1 cellular context compared by ENCODE assay signal in genomic region chr14:53278602-53279506, GRCh38.
A peak's percentile ranks its signal among the peaks of the same experiment; 100 is the strongest.
TF ChIP-seq lines count a peak whose summit lies in the region.

No MANE protein-coding gene starts in this region.

TF ChIP-seq in K562, 482 proteins besides CTCF, POLR2A, EP300 and RAD21 (continued from another document and continues in another):
- TF ChIP-seq ARID3B (CRISPR knock-in tag; IDR thresholded peaks at IDR 0.05; ENCODE audit: borderline replicate concordance) (no peak), FOXA1 (IDR thresholded peaks at IDR 0.05; ENCODE audit: borderline replicate concordance) (no peak), ZNF318 (IDR thresholded peaks at IDR 0.05; ENCODE audit: borderline replicate concordance in 1 of 2, low read depth in 1 of 2) (no peak), PML (IDR thresholded peaks at IDR 0.05; ENCODE audit: low read length) (no peak), BHLHE40 (IDR thresholded peaks at IDR 0.05; ENCODE audit: low read length) (no peak), MEF2D (tag; conservative IDR thresholded peaks at IDR 0.05; ENCODE audit: low read depth) (peak; percentile 83), PRDM10 (IDR thresholded peaks at IDR 0.05; ENCODE audit: partially characterized antibody) (no peak), POLR2B (IDR thresholded peaks at IDR 0.05; ENCODE audit: low read depth, partially characterized antibody) (no peak), ZNF584 (CRISPR knock-in tag; IDR thresholded peaks at IDR 0.05; ENCODE audit: low read depth) (peak; percentile 93), C11orf30 (IDR thresholded peaks at IDR 0.05; ENCODE audit: low read depth) (peak; percentile 76), FOXJ2 (tag; IDR thresholded peaks at IDR 0.05) (no peak), ZNF140 (CRISPR knock-in tag; IDR thresholded peaks at IDR 0.05) (no peak), TCFL5 (CRISPR knock-in tag; conservative IDR thresholded peaks at IDR 0.05) (peak; percentile 72; the same call in 1 of the 2 replicates), ELK1 (CRISPR knock-in tag; IDR thresholded peaks at IDR 0.05) (no peak), BCL6 (CRISPR knock-in tag; IDR thresholded peaks at IDR 0.05) (peak; percentile 59; the same call in 1 of the 2 replicates), SNIP1 (IDR thresholded peaks at IDR 0.05; ENCODE audit: low read depth) (no peak), KLF1 (tag; IDR thresholded peaks at IDR 0.05) (no peak), SIN3B (IDR thresholded peaks at IDR 0.05; ENCODE audit: low read depth) (no peak), HBP1 (CRISPR knock-in tag; IDR thresholded peaks at IDR 0.05) (no peak), ETV1 (tag; conservative IDR thresholded peaks at IDR 0.05; ENCODE audit: low read depth) (peak; percentile 81), ZNF766 (CRISPR knock-in tag; conservative IDR thresholded peaks at IDR 0.05) (peak; percentile 76), CBX5 (IDR thresholded peaks at IDR 0.05; ENCODE audit: borderline replicate concordance, low read depth) (no peak), SIN3A (IDR thresholded peaks at IDR 0.05; ENCODE audit: borderline replicate concordance in 2 of 2, control insufficient read depth in 1 of 2, low read depth in 2 of 2, low read length in 2 of 2) (no peak), ZBTB34 (CRISPR knock-in tag; IDR thresholded peaks at IDR 0.05) (no peak), THAP7 (CRISPR knock-in tag; IDR thresholded peaks at IDR 0.05) (no peak), CREB3 (tag; conservative IDR thresholded peaks at IDR 0.05; ENCODE audit: low read depth) (peak; percentile 92), ZNF561 (CRISPR knock-in tag; conservative IDR thresholded peaks at IDR 0.05) (no peak), ZNF121 (CRISPR knock-in tag; conservative IDR thresholded peaks at IDR 0.05) (no peak), E4F1 (CRISPR knock-in tag; IDR thresholded peaks at IDR 0.05; ENCODE audit: borderline replicate concordance) (no peak), MAZ (CRISPR knock-in tag; conservative IDR thresholded peaks at IDR 0.05 in 1 of 2, IDR thresholded peaks at IDR 0.05 in 1 of 2) (peak in 1 of 2 experiments; percentile 54; a peak in 1 of 4 replicates), NR2C2 (CRISPR knock-in tag; IDR thresholded peaks at IDR 0.05) (no peak), NR2C2 (tag; IDR thresholded peaks at IDR 0.05) (peak; percentile 69; the same call in 1 of the 2 replicates), FOXA3 (CRISPR knock-in tag; conservative IDR thresholded peaks at IDR 0.05 in 1 of 2, IDR thresholded peaks at IDR 0.05 in 1 of 2) (peak in 1 of 2 experiments; percentile 63; a peak in 2 of 4 replicates), GATA2 (CRISPR knock-in tag; IDR thresholded peaks at IDR 0.05) (no peak), RNF2 (IDR thresholded peaks at IDR 0.05) (no peak), MLX (CRISPR knock-in tag; conservative IDR thresholded peaks at IDR 0.05) (no peak), ZFX (CRISPR knock-in tag; IDR thresholded peaks at IDR 0.05) (no peak)
